ENCODE assay signal across 11 cellular contexts in genomic region chr17:39626671-39627169, GRCh38. TPM values are rescaled to one million over a fixed set of nuclear protein-coding genes. Genes with fewer than 3 reads are reported as not detected.
A peak's percentile ranks its signal among the peaks of the same experiment; 100 is the strongest.
DNase-seq lines count a peak whose midpoint lies in the region; ATAC-seq and TF ChIP-seq lines count a peak whose summit lies in the region.
"Had no signal": no experiment of that assay in that cellular context is flagged by ENCODE, and none has a peak within 500 bp of the region (broad histone marks: within the 10 kb centered on the region; RNA-seq: fewer than 3 reads in every experiment).

TSS of gene PPP1R1B (plus strand) at chr17:39626952. CDS start at chr17:39627393, 441 bp downstream.

- H3K4me1 ChIP-seq in gastroesophageal sphincter = peaks cover 0 to 34% (median 9%) of the 10 kb centered on the region in 3 donors

- DNase-seq in NCI-H2107 treated with DMSO at 0.1 percent for 48 hours (lab: John Stamatoyannopoulos, UW; ENCODE audit: unreplicated experiment) (peak; percentile 35), NCI-H2107 (lab: John Stamatoyannopoulos, UW) (no peak), astrocyte of the cerebellum (ENCODE audit: low read depth) (no peak), lower leg skin (ENCODE audit: low spot score in 2 of 2) (no peak), DMS79 treated with DMSO at 0.1 percent for 48 hours (lab: John Stamatoyannopoulos, UW) (no peak), CD14-positive monocyte (ENCODE audit: low spot score) (no peak)
- no peak for DNase-seq in stimulated activated naive B cell treated with anti-CD40 and anti-IgM and Interleukin-4, amounts not matched to agents 10 μg/mL and 1 μg/mL and 100 μg/mL, for 72 hours
- DNase-seq: AML-193; stimulated activated CD4-positive, alpha-beta T cell treated with anti-CD3 and anti-CD28 coated beads, Interleukin-4, amount 100 ng/mL, for 1 hour had no signal

- H3K9me3 ChIP-seq in gastroesophageal sphincter = no peaks in the 10 kb centered on the region

- no peaks in the 10 kb centered on the region for H3K9me3 Mint-ChIP-seq in stimulated activated naive B cell treated with anti-CD40 and anti-IgM and Interleukin-4, amounts not matched to agents 10 μg/mL and 1 μg/mL and 100 μg/mL, for 72 hours
- H3K9me3 Mint-ChIP-seq in CD14-positive monocyte = peaks cover 0 to 11% (median 2%) of the 10 kb centered on the region in 7 donors

- H3K4me3 ChIP-seq in astrocyte of the cerebellum (ENCODE audit: low read depth, low read length) = peak within 1 kb of the TSS; percentile 36
- no peak within 1 kb of the TSS for H3K4me3 ChIP-seq in lower leg skin (ENCODE audit: low read depth, poor library complexity, severe bottlenecking)
- peak within 1 kb of the TSS in 1 of 2 donors; percentile 46 for H3K4me3 ChIP-seq in gastroesophageal sphincter

- ATAC-seq in stimulated activated naive B cell treated with anti-CD40 and anti-IgM and Interleukin-4, amounts not matched to agents 10 μg/mL and 1 μg/mL and 100 μg/mL, for 72 hours (replicated peaks) = no peak
- no peak for ATAC-seq in gastroesophageal sphincter

- no peaks in the 10 kb centered on the region for H3K36me3 ChIP-seq in gastroesophageal sphincter

- no peak for TF ChIP-seq POLR2A in lower leg skin (IDR thresholded peaks at IDR 0.05)
- TF ChIP-seq POLR2A in gastroesophageal sphincter (IDR thresholded peaks at IDR 0.05) = no peak

- peaks cover 82% of the 10 kb centered on the region for H3K27me3 ChIP-seq in gastroesophageal sphincter

- H3K36me3 Mint-ChIP-seq in stimulated activated naive B cell treated with anti-CD40 and anti-IgM and Interleukin-4, amounts not matched to agents 10 μg/mL and 1 μg/mL and 100 μg/mL, for 72 hours = peaks cover 0 to 2% of the 10 kb centered on the region in 2 donors
- H3K36me3 Mint-ChIP-seq in CD14-positive monocyte = no peaks in the 10 kb centered on the region

- TF ChIP-seq CTCF in astrocyte of the cerebellum (IDR thresholded peaks at IDR 0.05; ENCODE audit: low read depth, low read length, missing control alignments) (no peak), lower leg skin (IDR thresholded peaks at IDR 0.05) (no peak), gastroesophageal sphincter (IDR thresholded peaks at IDR 0.05) (no peak), CD14-positive monocyte (IDR thresholded peaks at IDR 0.05) (no peak)

- TF ChIP-seq EP300 in gastroesophageal sphincter (IDR thresholded peaks at IDR 0.05) = no peak

- in situ Hi-C loops in astrocyte of the cerebellum (cut with HindIII; ENCODE audit: low sequenced_read_pairs) = no loop called here

- H3K4me1 Mint-ChIP-seq in stimulated activated naive B cell treated with anti-CD40 and anti-IgM and Interleukin-4, amounts not matched to agents 10 μg/mL and 1 μg/mL and 100 μg/mL, for 72 hours = peaks cover 26 to 42% of the 10 kb centered on the region in 2 donors
- H3K4me1 Mint-ChIP-seq in CD14-positive monocyte = peaks cover 38% of the 10 kb centered on the region

- intact Hi-C loops in lower leg skin (cut with DNase I; ENCODE audit: low total_unique reads) = no loop called here
- intact Hi-C loops in CD14-positive monocyte (cut with micrococcal nuclease) = no loop called here

- peaks cover 48% of the 10 kb centered on the region in 2 donors for H3K27me3 Mint-ChIP-seq in stimulated activated naive B cell treated with anti-CD40 and anti-IgM and Interleukin-4, amounts not matched to agents 10 μg/mL and 1 μg/mL and 100 μg/mL, for 72 hours
- peaks cover 50 to 67% (median 54%) of the 10 kb centered on the region in 3 donors for H3K27me3 Mint-ChIP-seq in CD14-positive monocyte (ENCODE audit: low read depth in 3 of 3)

- 0 to 2% methylated on average over 21 to 25 of the region's 25 CpGs for WGBS in lower leg skin, 2 donors
- 0% methylated on average over 7 of the region's 25 CpGs; no CpG with 5 or more reads in 1 of the 2 donors for WGBS in gastroesophageal sphincter (ENCODE audit: low coverage in 1 of 2), 2 donors

- H3K27ac Mint-ChIP-seq in stimulated activated naive B cell treated with anti-CD40 and anti-IgM and Interleukin-4, amounts not matched to agents 10 μg/mL and 1 μg/mL and 100 μg/mL, for 72 hours = peak within 1 kb of the TSS; percentile 28
- H3K27ac Mint-ChIP-seq in CD14-positive monocyte = peak within 1 kb of the TSS in 2 of 7 donors; percentile 25 to 59

- peak within 1 kb of the TSS in 2 of 4 donors; percentile 31 to 55 for H3K27ac ChIP-seq in gastroesophageal sphincter
- H3K27ac ChIP-seq: epithelial cell of prostate had no signal

- peak within 1 kb of the TSS; percentile 79 to 81 for H3K4me3 Mint-ChIP-seq in stimulated activated naive B cell treated with anti-CD40 and anti-IgM and Interleukin-4, amounts not matched to agents 10 μg/mL and 1 μg/mL and 100 μg/mL, for 72 hours
- peak within 1 kb of the TSS in 1 of 2 donors; percentile 84 for H3K4me3 Mint-ChIP-seq in CD14-positive monocyte

RNA-seq across cellular contexts. Expression of gene PPP1R1B, which starts in this region (rescaled TPM):
- 100 to 1,000 TPM in 1 of 4 donors, 10 to 100 TPM in 3; 18.5 to 102 (median 51.8) TPM for total RNA-seq in lower leg skin
- total RNA-seq in gastroesophageal sphincter = 10 to 100 TPM in 1 of 4 donors, 1 to 10 TPM in 3; 2.7 to 12.2 (median 8.6) TPM
- polyA plus RNA-seq in CD14-positive monocyte = not detected
